In genomic region chr22:20948450-20948849, GRCh38 we compare ENCODE assay signal across 18 cellular contexts. TPM values are rescaled to one million over a fixed set of nuclear protein-coding genes. Genes with fewer than 3 reads are reported as not detected.
"Had no signal": no experiment of that assay in that cellular context is flagged by ENCODE, and none has a peak within 500 bp of the region (broad histone marks: within the 10 kb centered on the region; RNA-seq: fewer than 3 reads in every experiment).

No MANE protein-coding gene starts in this region.

- ATAC-seq: activated T-helper 17 cell treated with anti-CD3 and anti-CD28 coated beads, Interleukin-2, amount 50 U/mL, for 72 hours; heart right ventricle; left ventricle myocardium superior; stimulated activated naive B cell treated with anti-CD40 and anti-IgM and Interleukin-4, amounts not matched to agents 10 μg/mL and 1 μg/mL and 100 μg/mL, for 72 hours had no signal

- H3K27ac ChIP-seq: coronary artery, heart right ventricle, neural progenitor cell, sigmoid colon, upper lobe of left lung had no signal

- H3K36me3 ChIP-seq: neural progenitor cell had no signal

- DNase-seq: activated CD4-positive, alpha-beta T cell treated with anti-CD3 and anti-CD28 coated beads, Interleukin-2, amount 50 U/mL, for 1 hour; activated CD4-positive, CD25-positive, alpha-beta regulatory T cell treated with anti-CD3 and anti-CD28 coated beads, Interleukin-2, amount 50 U/mL, for 72 hours; activated naive CD4-positive, alpha-beta T cell; activated naive CD8-positive, alpha-beta T cell treated with anti-CD3 and anti-CD28 coated beads for 36 hours; activated T-cell treated with anti-CD3 and anti-CD28 coated beads, Interleukin-2, amount 50 U/mL, for 1 hour; heart right ventricle; left ventricle myocardium superior; naive B cell; sigmoid colon; SK-N-SH; stimulated activated CD4-positive, alpha-beta T cell treated with anti-CD3 and anti-CD28 coated beads, Interleukin-2, amount 100 ng/mL, for 48 hours; stimulated activated CD8-positive, alpha-beta memory T cell treated with anti-CD3 and anti-CD28 coated beads, Interleukin-4, amount 100 ng/mL, for 48 hours; stimulated activated naive B cell treated with anti-CD40 and anti-IgM and Interleukin-4, amounts not matched to agents 10 μg/mL and 1 μg/mL and 100 μg/mL, for 72 hours; upper lobe of left lung had no signal

- H3K27me3 Mint-ChIP-seq: activated naive CD8-positive, alpha-beta T cell treated with anti-CD3 and anti-CD28 coated beads for 36 hours; activated T-helper 17 cell treated with anti-CD3 and anti-CD28 coated beads, Interleukin-2, amount 50 U/mL, for 72 hours; central memory CD8-positive, alpha-beta T cell; naive B cell; stimulated activated naive B cell treated with anti-CD40 and anti-IgM and Interleukin-4, amounts not matched to agents 10 μg/mL and 1 μg/mL and 100 μg/mL, for 72 hours had no signal

- H3K9me3 Mint-ChIP-seq: activated naive CD8-positive, alpha-beta T cell treated with anti-CD3 and anti-CD28 coated beads for 36 hours; activated T-helper 17 cell treated with anti-CD3 and anti-CD28 coated beads, Interleukin-2, amount 50 U/mL, for 72 hours; central memory CD8-positive, alpha-beta T cell; naive B cell; neural progenitor cell; stimulated activated naive B cell treated with anti-CD40 and anti-IgM and Interleukin-4, amounts not matched to agents 10 μg/mL and 1 μg/mL and 100 μg/mL, for 72 hours had no signal

- H3K9ac ChIP-seq: neural progenitor cell, SK-N-SH had no signal

- H3K4me3 ChIP-seq: coronary artery, heart right ventricle, neural progenitor cell, sigmoid colon, upper lobe of left lung had no signal

- H3K27me3 ChIP-seq: heart right ventricle, neural progenitor cell, sigmoid colon, upper lobe of left lung had no signal

- H3K27ac Mint-ChIP-seq: activated T-helper 17 cell treated with anti-CD3 and anti-CD28 coated beads, Interleukin-2, amount 50 U/mL, for 72 hours; neural progenitor cell; stimulated activated naive B cell treated with anti-CD40 and anti-IgM and Interleukin-4, amounts not matched to agents 10 μg/mL and 1 μg/mL and 100 μg/mL, for 72 hours had no signal

- H3K9me3 ChIP-seq: heart right ventricle, sigmoid colon, SK-N-SH, upper lobe of left lung had no signal

- H3K4me1 ChIP-seq: neural progenitor cell had no signal

- H3K4me3 Mint-ChIP-seq: activated naive CD8-positive, alpha-beta T cell treated with anti-CD3 and anti-CD28 coated beads for 36 hours; activated T-helper 17 cell treated with anti-CD3 and anti-CD28 coated beads, Interleukin-2, amount 50 U/mL, for 72 hours; central memory CD8-positive, alpha-beta T cell; naive B cell; neural progenitor cell; stimulated activated naive B cell treated with anti-CD40 and anti-IgM and Interleukin-4, amounts not matched to agents 10 μg/mL and 1 μg/mL and 100 μg/mL, for 72 hours had no signal

RNA-seq across cellular contexts. Expression of gene AIFM3, which starts 18.6 kb away (rescaled TPM):
- total RNA-seq: activated T-helper 17 cell treated with anti-CD3 and anti-CD28 coated beads, Interleukin-2, amount 50 U/mL, for 72 hours had no signal
